In the genomic region with DNA sequence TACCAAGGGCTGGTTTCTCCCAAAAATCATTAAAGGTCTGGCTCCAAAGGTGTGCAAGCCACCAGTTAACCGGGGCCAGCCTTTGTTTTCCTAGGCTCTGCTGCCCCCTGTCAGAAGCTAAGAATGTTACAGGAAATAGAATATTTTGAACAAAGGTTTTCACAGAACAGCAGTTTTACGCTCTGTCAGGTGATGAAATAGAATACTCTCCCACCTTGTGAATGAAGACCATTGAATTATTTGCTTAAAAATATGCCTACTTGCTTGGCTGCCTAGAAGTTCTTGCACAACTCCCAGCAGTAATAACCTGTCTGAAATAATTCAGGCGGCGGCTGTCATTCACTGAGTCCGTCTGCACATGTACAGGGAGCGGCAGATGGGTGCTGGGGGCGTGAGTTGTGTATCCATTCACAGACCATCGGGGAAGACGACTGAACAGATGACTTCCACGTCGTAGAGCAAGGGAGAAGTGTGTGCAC, we compare ENCODE assay signal across 8 cellular contexts. TPM values are rescaled to one million over a fixed set of nuclear protein-coding genes. Genes with fewer than 3 reads are reported as not detected.
DNase-seq lines count a peak whose midpoint lies in the region; ATAC-seq, FAIRE-seq and TF ChIP-seq lines count a peak whose summit lies in the region.

No MANE protein-coding gene starts in this region.

- no peak for TF ChIP-seq POLR2A in endothelial cell of umbilical vein (IDR thresholded peaks at IDR 0.05; ENCODE audit: low read depth, low read length)

- H3K36me3 Mint-ChIP-seq in Caco-2 (ENCODE audit: insufficient read depth, unreplicated experiment), result peaks cover 7% of the 10 kb centered on the region
- H3K36me3 Mint-ChIP-seq in naive thymus-derived CD8-positive, alpha-beta T cell, result no peaks in the 10 kb centered on the region
- H3K36me3 Mint-ChIP-seq in stimulated activated effector memory CD8-positive, alpha-beta T cell treated with anti-CD3 and anti-CD28 coated beads, Interleukin-12 subunit alpha, Interleukin-12 subunit beta, amount 100 ng/mL, for 72 hours, result no peaks in the 10 kb centered on the region

- POLR2A ChIA-PET in Caco-2 (lab: Charles Lee), result interaction anchor here (0.7 kb wide), 1 partner anchor 73 kb away, joined by 9 read pairs; no protein-coding TSS in a partner anchor
- POLR2A ChIA-PET in endothelial cell of umbilical vein (lab: Charles Lee), result no interaction called here
- POLR2A ChIA-PET in naive thymus-derived CD8-positive, alpha-beta T cell (lab: Charles Lee), result interaction anchor here (0.8 to 1.1 kb wide), 4 partner anchors 61 to 189 kb away, joined by 3 to 6 read pairs (median 5); no protein-coding TSS in a partner anchor

- H2AFZ ChIP-seq in endothelial cell of umbilical vein (ENCODE audit: low read depth, low read length), result no peak overlapping the region

- H3K27me3 ChIP-seq in Caco-2 (replicated peaks; ENCODE audit: control insufficient read depth, insufficient read depth, low read length) (no peaks in the 10 kb centered on the region), endothelial cell of umbilical vein (ENCODE audit: control insufficient read depth in 2 of 2, insufficient read depth in 2 of 2, low read length in 2 of 2) (peaks cover 0 to 3% of the 10 kb centered on the region in 2 experiments)

- no peaks in the 10 kb centered on the region for H3K9me3 Mint-ChIP-seq in Caco-2 (ENCODE audit: unreplicated experiment)
- no peaks in the 10 kb centered on the region for H3K9me3 Mint-ChIP-seq in naive thymus-derived CD8-positive, alpha-beta T cell
- H3K9me3 Mint-ChIP-seq in stimulated activated effector memory CD8-positive, alpha-beta T cell treated with anti-CD3 and anti-CD28 coated beads, Interleukin-12 subunit alpha, Interleukin-12 subunit beta, amount 100 ng/mL, for 72 hours, result no peaks in the 10 kb centered on the region

- H3K4me3 ChIP-seq in Caco-2 (ENCODE audit: low read depth, low read length) (no peak overlapping the region), endothelial cell of umbilical vein (replicated peaks in 1 of 3; ENCODE audit: insufficient read depth in 1 of 3, low read depth in 1 of 3, low read length in 3 of 3) (no peak overlapping the region)

- intact Hi-C loops in Caco-2 (cut with micrococcal nuclease; ENCODE audit: unreplicated experiment) (loop anchor here (1.0 to 2.0 kb wide), 9 partner anchors 49 to 528 kb away; partner anchors contain the start of gene ANKRD44), endothelial cell of umbilical vein (cut with micrococcal nuclease) (loop anchor here (1.0 to 5.0 kb wide), 9 partner anchors 51 to 581 kb away; partner anchors contain the start of genes ANKRD44 and GTF3C3)

- H3K79me2 ChIP-seq in endothelial cell of umbilical vein (ENCODE audit: control insufficient read depth, insufficient read depth, low read length), result no peaks in the 10 kb centered on the region

- H3K36me3 ChIP-seq in Caco-2 (ENCODE audit: control insufficient read depth, insufficient read depth, low read length) (no peaks in the 10 kb centered on the region), endothelial cell of umbilical vein (ENCODE audit: control insufficient read depth in 2 of 2, extremely low read depth in 1 of 2, insufficient read depth in 2 of 2, low read length in 2 of 2) (no peaks in the 10 kb centered on the region)

- dilution Hi-C loops in endothelial cell of umbilical vein (cut with MboI; ENCODE audit: extremely low pct_ligation_motif_present, low sequenced_read_pairs), result no loop called here

- H3K4me1 ChIP-seq in Caco-2 (no peaks in the 10 kb centered on the region), endothelial cell of umbilical vein (ENCODE audit: control insufficient read depth, extremely low read depth, insufficient read depth, low read length) (no peaks in the 10 kb centered on the region)

- BruUV-seq in Caco-2 (replicated peaks; lab: Mats Ljungman, UMichigan) (no TSS peak), endothelial cell of umbilical vein (replicated peaks; lab: Mats Ljungman, UMichigan) (no TSS peak)

- CTCF ChIA-PET in Caco-2 (lab: Charles Lee), result interaction anchor here (0.6 to 1.2 kb wide), 3 partner anchors 47 to 265 kb away, joined by 4 to 5 read pairs (median 4); no protein-coding TSS in a partner anchor
- CTCF ChIA-PET in endothelial cell of umbilical vein (lab: Charles Lee), result interaction anchor here (0.6 to 3.0 kb wide), 20 partner anchors 9 to 1081 kb away, joined by 3 to 24 read pairs (median 4); partner anchors contain the start of gene GTF3C3

- H3K9me3 ChIP-seq in Caco-2 (no peaks in the 10 kb centered on the region), endothelial cell of umbilical vein (replicated peaks; ENCODE audit: control insufficient read depth, insufficient read depth, low read length) (no peaks in the 10 kb centered on the region)

- H3K4me2 ChIP-seq in endothelial cell of umbilical vein (ENCODE audit: insufficient read depth, low read length), result no peak overlapping the region

- peak; percentile 51 for ATAC-seq in HG02885 (IDR thresholded peaks at IDR 0.05; ENCODE audit: poor library complexity, unreplicated experiment)
- ATAC-seq in naive thymus-derived CD8-positive, alpha-beta T cell, result peak; percentile 65 to 76
- ATAC-seq in stimulated activated effector memory CD8-positive, alpha-beta T cell treated with anti-CD3 and anti-CD28 coated beads, Interleukin-12 subunit alpha, Interleukin-12 subunit beta, amount 100 ng/mL, for 72 hours, result peak; percentile 66
- no peak for ATAC-seq in HG02981 (IDR thresholded peaks at IDR 0.05; ENCODE audit: unreplicated experiment)

- peak overlapping the region; percentile 48 for H3K4me3 Mint-ChIP-seq in Caco-2 (ENCODE audit: unreplicated experiment)
- peak overlapping the region in 1 of 10 donors; percentile 14 for H3K4me3 Mint-ChIP-seq in naive thymus-derived CD8-positive, alpha-beta T cell
- H3K4me3 Mint-ChIP-seq in stimulated activated effector memory CD8-positive, alpha-beta T cell treated with anti-CD3 and anti-CD28 coated beads, Interleukin-12 subunit alpha, Interleukin-12 subunit beta, amount 100 ng/mL, for 72 hours, result no peak overlapping the region

- H3K9ac ChIP-seq in endothelial cell of umbilical vein (replicated peaks; ENCODE audit: extremely low read depth, insufficient read depth, low read length), result no peak overlapping the region

- TF ChIP-seq CTCF in Caco-2 (IDR thresholded peaks at IDR 0.05; ENCODE audit: insufficient read depth in 1 of 2, low read depth in 1 of 2, low read length in 1 of 2, severe bottlenecking in 1 of 2, unreplicated experiment in 1 of 2) (peak; percentile 85 to 86), endothelial cell of umbilical vein (IDR thresholded peaks at IDR 0.05; ENCODE audit: extremely low read depth in 1 of 2, insufficient read depth in 1 of 2, low read depth in 1 of 2, low read length in 2 of 2) (peak; percentile 57 to 64)

- no peak overlapping the region for H3K27ac ChIP-seq in endothelial cell of umbilical vein (ENCODE audit: insufficient read depth, low read depth, low read length)

- peak; percentile 91 for FAIRE-seq in endothelial cell of umbilical vein (lab: Jason Lieb, UNC)

- H3K27ac Mint-ChIP-seq in Caco-2 (ENCODE audit: unreplicated experiment), result no peak overlapping the region
- peak overlapping the region in 5 of 10 donors; percentile 27 to 83 (median 48) for H3K27ac Mint-ChIP-seq in naive thymus-derived CD8-positive, alpha-beta T cell
- no peak overlapping the region for H3K27ac Mint-ChIP-seq in stimulated activated effector memory CD8-positive, alpha-beta T cell treated with anti-CD3 and anti-CD28 coated beads, Interleukin-12 subunit alpha, Interleukin-12 subunit beta, amount 100 ng/mL, for 72 hours

- peaks cover 7% of the 10 kb centered on the region for H3K4me1 Mint-ChIP-seq in Caco-2 (ENCODE audit: low read depth, unreplicated experiment)
- H3K4me1 Mint-ChIP-seq in naive thymus-derived CD8-positive, alpha-beta T cell, result peaks cover 10 to 27% (median 16%) of the 10 kb centered on the region in 4 donors
- H3K4me1 Mint-ChIP-seq in stimulated activated effector memory CD8-positive, alpha-beta T cell treated with anti-CD3 and anti-CD28 coated beads, Interleukin-12 subunit alpha, Interleukin-12 subunit beta, amount 100 ng/mL, for 72 hours, result peaks cover 5% of the 10 kb centered on the region

- H4K20me1 ChIP-seq in endothelial cell of umbilical vein (replicated peaks; ENCODE audit: control insufficient read depth, extremely low read depth, insufficient read depth, low read length), result no peaks in the 10 kb centered on the region

- DNase-seq in Caco-2 (peak in 1 of 2 experiments; percentile 70), NCI-H774 (lab: John Stamatoyannopoulos, UW) (peak; percentile 45), endothelial cell of umbilical vein (ENCODE audit: low read depth, low spot score) (peak; percentile 36)
- peak; percentile 43 for DNase-seq in activated CD8-positive, alpha-beta memory T cell treated with anti-CD3 and anti-CD28 coated beads, Interleukin-2, amount 50 U/mL, for 1 hour (ENCODE audit: extremely low read depth)
- peak; percentile 44 to 80 (median 62) for DNase-seq in naive thymus-derived CD8-positive, alpha-beta T cell
- peak; percentile 45 to 70 for DNase-seq in stimulated activated effector memory CD8-positive, alpha-beta T cell treated with anti-CD3 and anti-CD28 coated beads, Interleukin-12 subunit alpha, Interleukin-12 subunit beta, amount 100 ng/mL, for 72 hours (ENCODE audit: low spot score in 2 of 2)

- peaks cover 6% of the 10 kb centered on the region for H3K27me3 Mint-ChIP-seq in Caco-2 (ENCODE audit: insufficient read depth, unreplicated experiment)
- no peaks in the 10 kb centered on the region for H3K27me3 Mint-ChIP-seq in naive thymus-derived CD8-positive, alpha-beta T cell

- no peaks in the 10 kb centered on the region for H3K9me1 ChIP-seq in endothelial cell of umbilical vein (replicated peaks; ENCODE audit: control insufficient read depth, extremely low read depth, insufficient read depth, low read length)

TF ChIP-seq in endothelial cell of umbilical vein, 7 proteins besides CTCF, POLR2A, EP300 and RAD21 (continues in another document):
- TF ChIP-seq EZH2 (IDR thresholded peaks at IDR 0.05; ENCODE audit: borderline replicate concordance, low read depth, low read length, severe bottlenecking), result no peak
- TF ChIP-seq JUN (IDR thresholded peaks at IDR 0.05; ENCODE audit: borderline replicate concordance, insufficient read depth, insufficient read length, low read depth), result no peak
- TF ChIP-seq MYC (IDR thresholded peaks at IDR 0.05; ENCODE audit: low read depth, low read length), result no peak
- no peak for TF ChIP-seq FOS (IDR thresholded peaks at IDR 0.05; ENCODE audit: borderline replicate concordance, insufficient read depth, low read length)

RNA-seq across cellular contexts. Expression of gene SF3B1, which starts 56.3 kb away (rescaled TPM):
- 273 and 274 TPM in 2 replicates for total RNA-seq in Caco-2 (2022)
- total RNA-seq in endothelial cell of umbilical vein, result 222 and 234 TPM in 2 replicates
- 271 and 321 TPM in 2 replicates for polyA plus RNA-seq in endothelial cell of umbilical vein
- polyA plus RNA-seq in endothelial cell of umbilical vein (2011; cell fraction: cytosol; rRNA removed), result 179 and 201 TPM in 2 replicates
- polyA plus RNA-seq in endothelial cell of umbilical vein (2011; cell fraction: nucleus; rRNA removed), result 1,807 and 2,301 TPM in 2 replicates
- 235 and 294 TPM in 2 replicates for polyA plus RNA-seq in endothelial cell of umbilical vein (2012)
- polyA minus RNA-seq in endothelial cell of umbilical vein, result 503 and 547 TPM in 2 replicates
- polyA minus RNA-seq in endothelial cell of umbilical vein (2011; cell fraction: cytosol; rRNA and poly(A)+ RNA removed), result 48.5 TPM
- polyA minus RNA-seq in endothelial cell of umbilical vein (2011; cell fraction: nucleus; rRNA and poly(A)+ RNA removed), result 485 and 699 TPM in 2 replicates
- 100 to 1,000 TPM; 702 to 768 TPM for total RNA-seq in naive thymus-derived CD8-positive, alpha-beta T cell
- 100 to 1,000 TPM; 120 to 131 (median 120) TPM for polyA plus RNA-seq in naive thymus-derived CD8-positive, alpha-beta T cell
